Comparison of ENCODE assay signal across 7 cellular contexts in the genomic region with DNA sequence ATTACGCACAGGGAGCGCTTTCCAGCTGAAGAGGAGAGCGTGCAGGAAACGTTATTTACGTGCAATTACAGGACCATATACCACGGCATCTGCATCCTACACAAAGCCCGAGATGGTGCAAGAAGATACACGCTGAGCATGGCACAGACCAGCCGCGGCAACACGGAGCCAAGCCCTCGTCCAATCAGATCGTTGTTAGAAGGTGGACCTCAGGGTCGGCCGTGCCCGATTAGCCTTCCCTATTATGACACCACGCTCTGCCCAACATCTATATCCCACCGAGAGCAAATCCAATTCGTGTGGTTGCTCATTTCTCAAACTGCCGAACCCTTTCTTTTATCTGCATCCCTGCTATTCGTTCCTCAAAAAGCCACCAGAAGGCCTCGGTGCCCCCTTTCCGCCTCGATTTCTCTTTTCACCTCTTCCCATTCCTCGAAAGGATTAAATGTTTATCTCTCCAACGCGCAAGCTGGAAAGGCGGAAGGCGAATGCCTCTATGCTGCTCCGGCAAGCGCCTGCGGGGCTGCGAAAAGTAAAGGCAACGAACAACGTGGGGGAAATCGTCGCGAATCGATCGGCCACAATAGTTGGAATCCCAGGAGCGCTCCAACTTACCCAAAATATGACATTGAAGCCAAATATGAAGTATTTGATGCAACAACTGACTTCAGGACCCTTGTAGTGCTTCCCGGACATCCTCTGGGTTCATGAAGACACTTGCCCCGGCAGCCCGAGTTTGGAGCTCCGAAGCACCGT. TPM values are rescaled to one million over a fixed set of nuclear protein-coding genes. Genes with fewer than 3 reads are reported as not detected.
DNase-seq lines count a peak whose midpoint lies in the region; ATAC-seq and TF ChIP-seq lines count a peak whose summit lies in the region.

No MANE protein-coding gene starts in this region.

- peak overlapping the region; percentile 72 for H3K27ac ChIP-seq in neural cell (ENCODE audit: low read length)
- H3K27ac ChIP-seq in transverse colon = peak overlapping the region; percentile 71 to 84 (median 78)

- no peaks in the 10 kb centered on the region for H3K9me3 ChIP-seq in neural cell (ENCODE audit: low read length)
- no peaks in the 10 kb centered on the region for H3K9me3 ChIP-seq in transverse colon

- intact Hi-C loops in activated T-helper 2 cell treated with anti-CD3 and anti-CD28 coated beads, Interferon-gamma antibody, Interleukin-2, Interleukin-4, amounts not matched to agents 10 μg/mL and 5 μg/mL and 100 μg/mL, durations not matched to agents 14 hours and 24 hours and 36 hours (cut with micrococcal nuclease) = loop anchor here (1.0 to 2.0 kb wide), 2 partner anchors 272 to 337 kb away; a partner anchor contains a TSS
- intact Hi-C loops in transverse colon (cut with DNase I; ENCODE audit: low total_unique reads) = loop anchor here (10.0 kb wide), 1 partner anchor 173 kb away; no protein-coding TSS in a partner anchor

- peaks cover 39% of the 10 kb centered on the region for H3K79me2 ChIP-seq in neural cell (replicated peaks; ENCODE audit: insufficient read depth, low read length)

- H3K4me2 ChIP-seq in neural cell (ENCODE audit: low read length) = peak overlapping the region; percentile 81

- no peaks in the 10 kb centered on the region for H3K27me3 Mint-ChIP-seq in activated T-helper 2 cell treated with anti-CD3 and anti-CD28 coated beads, Interferon-gamma antibody, Interleukin-2, Interleukin-4, amounts not matched to agents 10 μg/mL and 5 μg/mL and 100 μg/mL, durations not matched to agents 14 hours and 24 hours and 36 hours (ENCODE audit: low read depth)

- peak; percentile 9 for ATAC-seq in GM18508 (IDR thresholded peaks at IDR 0.05; ENCODE audit: insufficient read depth, unreplicated experiment)
- peak; percentile 12 for ATAC-seq in HG02981 (IDR thresholded peaks at IDR 0.05; ENCODE audit: unreplicated experiment)

- peaks cover 25% of the 10 kb centered on the region for H3K36me3 Mint-ChIP-seq in activated T-helper 2 cell treated with anti-CD3 and anti-CD28 coated beads, Interferon-gamma antibody, Interleukin-2, Interleukin-4, amounts not matched to agents 10 μg/mL and 5 μg/mL and 100 μg/mL, durations not matched to agents 14 hours and 24 hours and 36 hours (ENCODE audit: low read depth)

- H4K20me1 ChIP-seq in neural cell (ENCODE audit: insufficient read depth) = no peaks in the 10 kb centered on the region

- H3K4me3 ChIP-seq in fibroblast of the aortic adventitia (ENCODE audit: low read depth, low read length) = peak overlapping the region; percentile 89
- peak overlapping the region; percentile 73 for H3K4me3 ChIP-seq in neural cell (ENCODE audit: low read length)
- H3K4me3 ChIP-seq in transverse colon = peak overlapping the region; percentile 51 to 84 (median 70)

- TF ChIP-seq EP300 in neural cell (conservative IDR thresholded peaks at IDR 0.05; ENCODE audit: poor library complexity, severe bottlenecking) (no peak), transverse colon (IDR thresholded peaks at IDR 0.05; ENCODE audit: low read depth) (no peak)

- peak overlapping the region; percentile 94 for H3K27ac Mint-ChIP-seq in activated T-helper 2 cell treated with anti-CD3 and anti-CD28 coated beads, Interferon-gamma antibody, Interleukin-2, Interleukin-4, amounts not matched to agents 10 μg/mL and 5 μg/mL and 100 μg/mL, durations not matched to agents 14 hours and 24 hours and 36 hours

- in situ Hi-C loops in transverse colon (cut with MboI; ENCODE audit: low pct_ligation_motif_present in 1 of 4, low pct_unique_long_range_greater_than_20kb in 1 of 4, low sequenced_read_pairs in 3 of 4) = no loop called here

- no peaks in the 10 kb centered on the region for H3K9me2 ChIP-seq in neural cell (ENCODE audit: insufficient read depth, low read length)

- TF ChIP-seq CTCF in fibroblast of the aortic adventitia (IDR thresholded peaks at IDR 0.05; ENCODE audit: insufficient read depth, low read length) (no peak), neural cell (IDR thresholded peaks at IDR 0.05; ENCODE audit: poor library complexity, severe bottlenecking) (no peak), transverse colon (IDR thresholded peaks at IDR 0.05) (no peak)

- 0 to 2% methylated on average over 12 to 46 of the region's 46 CpGs for WGBS in transverse colon (ENCODE audit: low coverage in 1 of 2), 2 donors

- H3F3A ChIP-seq in neural cell (ENCODE audit: insufficient read depth, low read length, poor library complexity, severe bottlenecking) = peaks cover 6% of the 10 kb centered on the region

- peaks cover 6% of the 10 kb centered on the region for H3K27me3 ChIP-seq in neural cell (ENCODE audit: insufficient read depth, low read depth, low read length)
- H3K27me3 ChIP-seq in transverse colon = no peaks in the 10 kb centered on the region

- H3K9me3 Mint-ChIP-seq in activated T-helper 2 cell treated with anti-CD3 and anti-CD28 coated beads, Interferon-gamma antibody, Interleukin-2, Interleukin-4, amounts not matched to agents 10 μg/mL and 5 μg/mL and 100 μg/mL, durations not matched to agents 14 hours and 24 hours and 36 hours = no peaks in the 10 kb centered on the region

- H3K36me3 ChIP-seq in neural cell (ENCODE audit: insufficient read depth, low read length) (no peaks in the 10 kb centered on the region), transverse colon (no peaks in the 10 kb centered on the region)

- TF ChIP-seq RAD21 in neural cell (conservative IDR thresholded peaks at IDR 0.05) = peak; percentile 23

- peaks cover 4 to 31% (median 16%) of the 10 kb centered on the region in 4 donors for H3K4me1 ChIP-seq in transverse colon

- no peak for TF ChIP-seq POLR2A in transverse colon (IDR thresholded peaks at IDR 0.05)

- DNase-seq in NCI-H748 treated with DMSO at 0.1 percent for 48 hours (lab: John Stamatoyannopoulos, UW) = peak; percentile 67
- DNase-seq in activated T-helper 2 cell treated with anti-CD3 and anti-CD28 coated beads, Interferon-gamma antibody, Interleukin-2, Interleukin-4, amounts not matched to agents 10 μg/mL and 5 μg/mL and 100 μg/mL, durations not matched to agents 14 hours and 24 hours and 36 hours (ENCODE audit: low spot score) = peak; percentile 33
- DNase-seq in fibroblast of the aortic adventitia (ENCODE audit: low read depth) = peak; percentile 69
- DNase-seq in transverse colon = peak; percentile 23

- peak overlapping the region; percentile 62 for H2AFZ ChIP-seq in neural cell (ENCODE audit: low read depth, low read length)

- peak overlapping the region; percentile 100 for H3K4me3 Mint-ChIP-seq in activated T-helper 2 cell treated with anti-CD3 and anti-CD28 coated beads, Interferon-gamma antibody, Interleukin-2, Interleukin-4, amounts not matched to agents 10 μg/mL and 5 μg/mL and 100 μg/mL, durations not matched to agents 14 hours and 24 hours and 36 hours (ENCODE audit: low read depth)

- peak overlapping the region; percentile 69 for H3K9ac ChIP-seq in neural cell (ENCODE audit: low read length)

- peaks cover 72% of the 10 kb centered on the region for H3K4me1 Mint-ChIP-seq in activated T-helper 2 cell treated with anti-CD3 and anti-CD28 coated beads, Interferon-gamma antibody, Interleukin-2, Interleukin-4, amounts not matched to agents 10 μg/mL and 5 μg/mL and 100 μg/mL, durations not matched to agents 14 hours and 24 hours and 36 hours (ENCODE audit: low read depth)

TF ChIP-seq in neural cell, 6 proteins besides CTCF, POLR2A, EP300 and RAD21:
- TF ChIP-seq TAF1 (IDR thresholded peaks at IDR 0.05; ENCODE audit: low read depth) (peak; percentile 26), SMC3 (conservative IDR thresholded peaks at IDR 0.05; ENCODE audit: poor library complexity) (peak; percentile 24), POLR2AphosphoS5 (IDR thresholded peaks at IDR 0.05) (peak; percentile 68), MXI1 (conservative IDR thresholded peaks at IDR 0.05; ENCODE audit: poor library complexity, severe bottlenecking) (peak; percentile 71), EZH2 (IDR thresholded peaks at IDR 0.05; ENCODE audit: borderline replicate concordance, insufficient read depth, low read length, poor library complexity, severe bottlenecking) (no peak)
- TF ChIP-seq, protein P1, sequence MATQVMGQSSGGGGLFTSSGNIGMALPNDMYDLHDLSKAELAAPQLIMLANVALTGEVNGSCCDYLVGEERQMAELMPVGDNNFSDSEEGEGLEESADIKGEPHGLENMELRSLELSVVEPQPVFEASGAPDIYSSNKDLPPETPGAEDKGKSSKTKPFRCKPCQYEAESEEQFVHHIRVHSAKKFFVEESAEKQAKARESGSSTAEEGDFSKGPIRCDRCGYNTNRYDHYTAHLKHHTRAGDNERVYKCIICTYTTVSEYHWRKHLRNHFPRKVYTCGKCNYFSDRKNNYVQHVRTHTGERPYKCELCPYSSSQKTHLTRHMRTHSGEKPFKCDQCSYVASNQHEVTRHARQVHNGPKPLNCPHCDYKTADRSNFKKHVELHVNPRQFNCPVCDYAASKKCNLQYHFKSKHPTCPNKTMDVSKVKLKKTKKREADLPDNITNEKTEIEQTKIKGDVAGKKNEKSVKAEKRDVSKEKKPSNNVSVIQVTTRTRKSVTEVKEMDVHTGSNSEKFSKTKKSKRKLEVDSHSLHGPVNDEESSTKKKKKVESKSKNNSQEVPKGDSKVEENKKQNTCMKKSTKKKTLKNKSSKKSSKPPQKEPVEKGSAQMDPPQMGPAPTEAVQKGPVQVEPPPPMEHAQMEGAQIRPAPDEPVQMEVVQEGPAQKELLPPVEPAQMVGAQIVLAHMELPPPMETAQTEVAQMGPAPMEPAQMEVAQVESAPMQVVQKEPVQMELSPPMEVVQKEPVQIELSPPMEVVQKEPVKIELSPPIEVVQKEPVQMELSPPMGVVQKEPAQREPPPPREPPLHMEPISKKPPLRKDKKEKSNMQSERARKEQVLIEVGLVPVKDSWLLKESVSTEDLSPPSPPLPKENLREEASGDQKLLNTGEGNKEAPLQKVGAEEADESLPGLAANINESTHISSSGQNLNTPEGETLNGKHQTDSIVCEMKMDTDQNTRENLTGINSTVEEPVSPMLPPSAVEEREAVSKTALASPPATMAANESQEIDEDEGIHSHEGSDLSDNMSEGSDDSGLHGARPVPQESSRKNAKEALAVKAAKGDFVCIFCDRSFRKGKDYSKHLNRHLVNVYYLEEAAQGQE (IDR thresholded peaks at IDR 0.05; ENCODE audit: borderline replicate concordance) = peak; percentile 41
TF ChIP-seq in neural cell: peak in this region for 5.

RNA-seq across cellular contexts. Expression of a gene that starts 0.7 kb away (rescaled TPM):
- total RNA-seq in activated T-helper 2 cell treated with anti-CD3 and anti-CD28 coated beads, Interferon-gamma antibody, Interleukin-2, Interleukin-4, amounts not matched to agents 10 μg/mL and 5 μg/mL and 100 μg/mL, durations not matched to agents 14 hours and 24 hours and 36 hours = 21.1 and 24.4 TPM in 2 replicates
- 42.8 and 49.0 TPM in 2 replicates for total RNA-seq in fibroblast of the aortic adventitia (ENCODE audit: low replicate concordance)
- 18.8 and 23.9 TPM in 2 replicates for polyA plus RNA-seq in neural cell
- 31.9 and 41.6 TPM in 2 replicates for polyA minus RNA-seq in neural cell
- 1 to 10 TPM; 1.1 to 9.6 (median 4.4) TPM for total RNA-seq in transverse colon

Comparison
In these comparisons a context has a peak if more than half of its experiments do, and no peak if none do; other contexts are left out.
1. Peak in every context shown above with its lines: DNase-seq, ATAC-seq, H3K4me3 ChIP-seq and H3K27ac ChIP-seq.